19 cellular contexts compared by ENCODE assay signal in genomic region chr1:203907901-203908300, GRCh38. TPM values are rescaled to one million over a fixed set of nuclear protein-coding genes. Genes with fewer than 3 reads are reported as not detected.
DNase-seq lines count a peak whose midpoint lies in the region; ATAC-seq, FAIRE-seq and TF ChIP-seq lines count a peak whose summit lies in the region.
"Had no signal": no experiment of that assay in that cellular context is flagged by ENCODE, and none has a peak within 500 bp of the region (broad histone marks: within the 10 kb centered on the region; RNA-seq: fewer than 3 reads in every experiment).

No MANE protein-coding gene starts in this region.

- TF ChIP-seq POLR2A in A549 (IDR thresholded peaks at IDR 0.05; ENCODE audit: low read length) (no peak), HCT116 (IDR thresholded peaks at IDR 0.05; ENCODE audit: borderline replicate concordance, extremely low read depth, insufficient read depth, insufficient read length) (no peak)

- FAIRE-seq in A549 (lab: Jason Lieb, UNC), result no peak

- TF ChIP-seq RAD21 in A549 (conservative IDR thresholded peaks at IDR 0.05 in 1 of 2, IDR thresholded peaks at IDR 0.05 in 1 of 2), result no peak
- TF ChIP-seq RAD21 in HCT116 (IDR thresholded peaks at IDR 0.05; ENCODE audit: low read depth), result no peak

- no peaks in the 10 kb centered on the region for H3K27me3 ChIP-seq in HCT116 (ENCODE audit: insufficient read depth, low read length)
- H3K27me3 ChIP-seq: BLaER1 treated with 17β-estradiol and CSF1 and Interleukin-3, amounts not matched to agents 10 nM and 100 nM; Peyer's patch had no signal

- H3K9ac ChIP-seq in HCT116 (ENCODE audit: low read length), result no peak overlapping the region
- H3K9ac ChIP-seq: BLaER1 treated with 17β-estradiol and CSF1 and Interleukin-3, amounts not matched to agents 10 nM and 100 nM had no signal

- RAD21 ChIA-PET in HCT116 (lab: Charles Lee; ENCODE audit: low non-redundant PET in 1 of 2, low total read pairs in 2 of 2, uncharacterized antibody in 2 of 2, unreplicated experiment in 2 of 2), result no interaction called here

- H3K79me2 ChIP-seq in HCT116 (ENCODE audit: insufficient read depth, low read length), result no peaks in the 10 kb centered on the region

- no peak for TF ChIP-seq EP300 in A549 (IDR thresholded peaks at IDR 0.05)

- peak overlapping the region; percentile 70 to 92 for H3K27ac ChIP-seq in A549
- no peak overlapping the region for H3K27ac ChIP-seq in HCT116 (ENCODE audit: low read depth, low read length)
- peak overlapping the region; percentile 93 for H3K27ac ChIP-seq in RWPE1
- H3K27ac ChIP-seq: BLaER1 treated with 17β-estradiol and CSF1 and Interleukin-3, amounts not matched to agents 10 nM and 100 nM; Peyer's patch had no signal

- H2AFZ ChIP-seq in HCT116 (ENCODE audit: low read depth, low read length, poor library complexity, severe bottlenecking), result peak overlapping the region; percentile 81

- intact Hi-C loops in HCT116 (cut with micrococcal nuclease), result loop anchor here (10.0 kb wide), 1 partner anchor 147 kb away; no protein-coding TSS in a partner anchor

- ATAC-seq in A549, result no peak; a peak in 1 of 6 replicates
- no peak for ATAC-seq in HCT116
- ATAC-seq in GM18867 (IDR thresholded peaks at IDR 0.05; ENCODE audit: unreplicated experiment), result no peak

- H4K20me1 ChIP-seq in HCT116 (ENCODE audit: insufficient read depth), result no peaks in the 10 kb centered on the region
- H4K20me1 ChIP-seq: BLaER1 treated with 17β-estradiol and CSF1 and Interleukin-3, amounts not matched to agents 10 nM and 100 nM had no signal

- WGBS in A549 (ENCODE audit: missing lambda C conversion rate), result 67% methylated on average over 5 of the region's 5 CpGs

- H3K9me3 ChIP-seq in A549, result no peaks in the 10 kb centered on the region
- H3K9me3 ChIP-seq in HCT116 (ENCODE audit: control insufficient read depth in 1 of 2, insufficient read depth in 1 of 2, low read depth in 1 of 2, low read length in 2 of 2), result no peaks in the 10 kb centered on the region
- H3K9me3 ChIP-seq: BLaER1 treated with 17β-estradiol and CSF1 and Interleukin-3, amounts not matched to agents 10 nM and 100 nM; HAP-1; Peyer's patch had no signal

- no peak for DNase-seq in A549 (ENCODE audit: low read depth in 1 of 2, low spot score in 1 of 2)
- DNase-seq in HCT116 (ENCODE audit: low read depth, low spot score), result no peak
- DNase-seq in RWPE1 (ENCODE audit: low spot score), result no peak
- peak; percentile 42 for DNase-seq in iris pigment epithelial cell (ENCODE audit: low read depth)
- no peak for DNase-seq in MV-4-11 (lab: John Stamatoyannopoulos, UW)
- DNase-seq in GM10248 (ENCODE audit: extremely low spot score), result no peak
- no peak for DNase-seq in NCI-H2171 (lab: John Stamatoyannopoulos, UW)
- DNase-seq: 8988T; CD8-positive, alpha-beta memory T cell; NCI-H1436 treated with DMSO at 0.1 percent for 48 hours; NCI-H2029 treated with DMSO at 0.1 percent for 48 hours; NCI-H510A treated with DMSO at 0.1 percent for 48 hours; NCI-H82; Peyer's patch; SIG-M5; SW 1271 had no signal

- no TSS peak for BruUV-seq in HCT116 (replicated peaks; lab: Mats Ljungman, UMichigan)

- H3K4me2 ChIP-seq in A549 (peak overlapping the region; percentile 65), HCT116 (ENCODE audit: low read length) (peak overlapping the region; percentile 61; the same call in 1 of the 2 replicates)
- H3K4me2 ChIP-seq: BLaER1 treated with 17β-estradiol and CSF1 and Interleukin-3, amounts not matched to agents 10 nM and 100 nM had no signal

- CTCF ChIA-PET in A549 (lab: Yijun Ruan, JAX) (interaction anchor here (0.8 to 1.4 kb wide), 4 partner anchors 26 to 456 kb away, joined by 3 to 6 read pairs (median 4); no protein-coding TSS in a partner anchor), HCT116 (lab: Charles Lee) (interaction anchor here (0.6 kb wide), 1 partner anchor 28 kb away, joined by 4 read pairs; no protein-coding TSS in a partner anchor), RWPE1 (lab: Yijun Ruan, JAX) (interaction anchor here (1.1 to 1.2 kb wide), 2 partner anchors 37 to 38 kb away, joined by 3 to 4 read pairs; no protein-coding TSS in a partner anchor), GM10248 (lab: Yijun Ruan, JAX) (interaction anchor here (1.5 kb wide), 1 partner anchor 27 kb away, joined by 3 read pairs; no protein-coding TSS in a partner anchor)

- H3K4me1 ChIP-seq in A549, result peaks cover 38% of the 10 kb centered on the region
- peaks cover 17 to 32% of the 10 kb centered on the region in 2 experiments for H3K4me1 ChIP-seq in HCT116 (ENCODE audit: control insufficient read depth in 1 of 2, insufficient read depth in 2 of 2, low read length in 2 of 2)
- H3K4me1 ChIP-seq: HAP-1, Peyer's patch had no signal

- POLR2A ChIA-PET in A549 (lab: Yijun Ruan, JAX) (interaction anchor here (1.2 kb wide), 1 partner anchor 165 kb away, joined by 5 read pairs; the partner anchor contains the start of gene SOX13), HCT116 (lab: Charles Lee) (no interaction called here), RWPE1 (lab: Yijun Ruan, JAX; ENCODE audit: low non-redundant PET) (no interaction called here), GM10248 (lab: Yijun Ruan, JAX) (no interaction called here)

- no peak overlapping the region for H3K4me3 ChIP-seq in A549
- no peak overlapping the region for H3K4me3 ChIP-seq in HCT116 (replicated peaks in 1 of 2; ENCODE audit: low read depth in 1 of 2, low read length in 2 of 2)
- H3K4me3 ChIP-seq: BLaER1 treated with 17β-estradiol and CSF1 and Interleukin-3, amounts not matched to agents 10 nM and 100 nM; HAP-1; Peyer's patch had no signal

- no peaks in the 10 kb centered on the region for H3K36me3 ChIP-seq in HCT116 (ENCODE audit: control insufficient read depth in 1 of 2, insufficient read depth in 2 of 2, low read length in 2 of 2)
- H3K36me3 ChIP-seq: BLaER1 treated with 17β-estradiol and CSF1 and Interleukin-3, amounts not matched to agents 10 nM and 100 nM; HAP-1; Peyer's patch had no signal

- no peaks in the 10 kb centered on the region for H3K9me2 ChIP-seq in HCT116 (ENCODE audit: insufficient read depth)

- TF ChIP-seq CTCF in A549 (IDR thresholded peaks at IDR 0.05), result no peak
- no peak for TF ChIP-seq CTCF in HCT116 (IDR thresholded peaks at IDR 0.05 in 2 of 3, conservative IDR thresholded peaks at IDR 0.05 in 1 of 3; ENCODE audit: borderline replicate concordance in 1 of 3, insufficient read depth in 1 of 3, low read depth in 2 of 3, low read length in 2 of 3)
- TF ChIP-seq CTCF in RWPE1 (conservative IDR thresholded peaks at IDR 0.05; ENCODE audit: low read depth), result no peak
- no peak for TF ChIP-seq CTCF in GM10248 (IDR thresholded peaks at IDR 0.05; ENCODE audit: control extremely low read depth, extremely low read depth, low read depth, missing control alignments)

TF ChIP-seq in A549, 52 proteins besides CTCF, POLR2A, EP300 and RAD21:
- TF ChIP-seq GATA3 (IDR thresholded peaks at IDR 0.05; ENCODE audit: borderline replicate concordance), result peak; percentile 24; the same call in 1 of the 2 replicates
- no peak for TF ChIP-seq MAX (IDR thresholded peaks at IDR 0.05)
- no peak for TF ChIP-seq EHF (CRISPR knock-in tag; IDR thresholded peaks at IDR 0.05)
- TF ChIP-seq NR3C1 (IDR thresholded peaks at IDR 0.05), result no peak

TF ChIP-seq in HCT116, 20 proteins besides CTCF, POLR2A, EP300 and RAD21:
- TF ChIP-seq MAX (IDR thresholded peaks at IDR 0.05) (no peak), TCF7L2 (IDR thresholded peaks at IDR 0.05; ENCODE audit: borderline replicate concordance, extremely low read depth, insufficient read depth, insufficient read length) (no peak), EZH2 (IDR thresholded peaks at IDR 0.05) (no peak)

RNA-seq across cellular contexts. Expression of gene SNRPE, which starts 46.5 kb away (rescaled TPM):
- polyA plus RNA-seq in A549 (2011; rRNA removed), result 371 and 386 TPM in 2 replicates
- polyA plus RNA-seq in A549 (2012; cell fraction: cytosol; rRNA removed), result 215 and 301 TPM in 2 replicates
- 35.6 and 71.1 TPM in 2 replicates for polyA plus RNA-seq in A549 (2012; cell fraction: nucleus; rRNA removed)
- polyA plus RNA-seq in A549 (2017; fragmentation: RNase III; extraction: RNeasy Plus Mini Kit Qiagen cat#74134 plus additional on column Dnase treatment), result 400 to 433 TPM (median 414 TPM) in 3 replicates
- 29.5 and 44.4 TPM in 2 replicates for polyA minus RNA-seq in A549 (2011; rRNA and poly(A)+ RNA removed)
- total RNA-seq in HCT116 (2021; ENCODE audit: unreplicated experiment), result 288 TPM
- 191 and 231 TPM in 2 replicates for polyA plus RNA-seq in HCT116 (2012)
